In the genomic region with DNA sequence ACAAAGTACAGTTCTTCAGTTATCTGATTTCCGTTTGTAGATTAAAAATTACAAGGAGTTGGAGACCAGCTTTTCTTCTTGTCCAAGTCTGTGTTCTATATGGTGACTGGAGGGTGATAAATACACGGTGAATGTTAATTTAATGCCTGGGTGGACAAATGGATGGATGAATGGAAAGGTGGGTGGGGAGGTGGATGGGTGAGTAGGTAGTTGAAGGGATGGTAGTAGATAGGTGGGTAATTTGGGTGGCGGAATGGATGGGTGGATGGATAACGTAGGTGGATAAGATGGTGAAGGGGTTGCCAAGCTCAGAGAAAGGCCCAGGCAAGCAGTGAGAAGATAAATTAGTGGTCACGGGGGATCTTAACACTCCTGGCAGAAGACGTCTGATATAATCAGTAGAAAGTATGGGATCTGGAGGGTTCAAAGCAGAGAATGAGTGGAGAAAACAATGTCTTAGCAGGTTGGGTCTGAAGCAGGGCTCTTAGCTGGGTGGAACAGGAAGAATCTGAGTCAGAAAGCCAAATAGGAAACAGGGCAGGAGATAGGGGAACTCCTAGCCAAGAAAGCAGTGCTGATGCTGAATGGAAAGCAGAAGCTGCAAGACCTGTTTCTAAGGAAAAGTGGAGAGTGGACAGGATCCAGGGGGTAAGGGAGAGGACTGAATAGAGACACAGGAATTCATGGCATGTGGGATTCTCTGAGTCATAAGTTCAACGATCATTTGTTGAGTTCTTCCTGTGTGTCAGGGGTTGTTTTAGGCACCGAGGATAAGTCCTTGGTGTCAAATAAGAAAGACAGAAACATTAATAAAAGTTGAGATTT, we compare ENCODE assay signal across 8 cellular contexts.
DNase-seq lines count a peak whose midpoint lies in the region; TF ChIP-seq lines count a peak whose summit lies in the region.

No MANE protein-coding gene starts in this region.

- no peaks in the 10 kb centered on the region for H3K27me3 ChIP-seq in esophagus muscularis mucosa
- H3K27me3 ChIP-seq in prostate gland (replicated peaks; ENCODE audit: insufficient read depth) = no peaks in the 10 kb centered on the region

- H3K27ac ChIP-seq in esophagus muscularis mucosa (replicated peaks in 1 of 4) (peak overlapping the region; percentile 5 to 31 (median 24)), prostate gland (no peak overlapping the region)

- TF ChIP-seq CTCF in esophagus muscularis mucosa (IDR thresholded peaks at IDR 0.05) (no peak), prostate gland (IDR thresholded peaks at IDR 0.05) (no peak)

- H3K36me3 ChIP-seq in esophagus muscularis mucosa (no peaks in the 10 kb centered on the region), prostate gland (no peaks in the 10 kb centered on the region)

- no peak for TF ChIP-seq POLR2A in esophagus muscularis mucosa (IDR thresholded peaks at IDR 0.05; ENCODE audit: low read depth)
- no peak for TF ChIP-seq POLR2A in prostate gland (IDR thresholded peaks at IDR 0.05)

- DNase-seq in GM04503 (ENCODE audit: low read depth) = peak; percentile 98
- peak; percentile 20 for DNase-seq in OCI-M1 (lab: John Stamatoyannopoulos, UW)
- DNase-seq in esophagus muscularis mucosa (ENCODE audit: extremely low spot score) = peak; percentile 82
- peak; percentile 44 for DNase-seq in prostate gland (ENCODE audit: low spot score)
- no peak for DNase-seq in putamen (ENCODE audit: low spot score)
- no peak for DNase-seq in NCI-H2081 (lab: John Stamatoyannopoulos, UW)
- DNase-seq in SHP77 (lab: John Stamatoyannopoulos, UW) = no peak
- no peak for DNase-seq in effector CD4-positive, alpha-beta T cell

- TF ChIP-seq EP300 in esophagus muscularis mucosa (IDR thresholded peaks at IDR 0.05) = no peak

- H3K4me1 ChIP-seq in esophagus muscularis mucosa = peaks cover 21 to 38% (median 33%) of the 10 kb centered on the region in 4 donors
- peaks cover 2% of the 10 kb centered on the region for H3K4me1 ChIP-seq in prostate gland (replicated peaks)

- WGBS in esophagus muscularis mucosa = 67% methylated on average over 8 of the region's 8 CpGs
- 57% methylated on average over 8 of the region's 8 CpGs for WGBS in prostate gland

- no peaks in the 10 kb centered on the region for H3K9me3 ChIP-seq in esophagus muscularis mucosa
- H3K9me3 ChIP-seq in prostate gland = no peaks in the 10 kb centered on the region

- intact Hi-C loops in esophagus muscularis mucosa (cut with DNase I) = loop anchor here (5.0 to 10.0 kb wide), 3 partner anchors 154 to 358 kb away; a partner anchor contains a TSS
- intact Hi-C loops in prostate gland (cut with DNase I) = loop anchor here (10.0 kb wide), 2 partner anchors 328 to 552 kb away; no protein-coding TSS in a partner anchor

- no peak overlapping the region for H3K4me3 ChIP-seq in esophagus muscularis mucosa
- H3K4me3 ChIP-seq in prostate gland = no peak overlapping the region

Comparison
In these comparisons a context has a peak if more than half of its experiments do, and no peak if none do; other contexts are left out.
1. DNase-seq: peak in GM04503 (single experiment), OCI-M1 (single experiment), esophagus muscularis mucosa (single experiment) and prostate gland (single experiment); none in putamen (single experiment), NCI-H2081 (0 of 2), SHP77 (0 of 2) and effector CD4-positive, alpha-beta T cell (single experiment).
2. H3K27ac ChIP-seq: peak in esophagus muscularis mucosa (4 of 4); none in prostate gland (0 of 2).